ENCODE assay signal across 2 cellular contexts in genomic region chr1:22014575-22015206, GRCh38. TPM values are rescaled to one million over a fixed set of nuclear protein-coding genes. Genes with fewer than 3 reads are reported as not detected.
"Had no signal": no experiment of that assay in that cellular context is flagged by ENCODE, and none has a peak within 500 bp of the region (broad histone marks: within the 10 kb centered on the region; RNA-seq: fewer than 3 reads in every experiment).

No MANE protein-coding gene starts in this region.

RNA-seq across cellular contexts. Expression of gene CELA3A, which starts 13.2 kb away (rescaled TPM):
- total RNA-seq: G401 had no signal
- polyA plus RNA-seq: GM12878 had no signal

RNA-seq across cellular contexts. Expression of gene CELA3B, which starts 37.9 kb away (rescaled TPM):
- total RNA-seq: G401 had no signal
- polyA plus RNA-seq: GM12878 had no signal
